1 cellular context compared by ENCODE assay signal in the genomic region with DNA sequence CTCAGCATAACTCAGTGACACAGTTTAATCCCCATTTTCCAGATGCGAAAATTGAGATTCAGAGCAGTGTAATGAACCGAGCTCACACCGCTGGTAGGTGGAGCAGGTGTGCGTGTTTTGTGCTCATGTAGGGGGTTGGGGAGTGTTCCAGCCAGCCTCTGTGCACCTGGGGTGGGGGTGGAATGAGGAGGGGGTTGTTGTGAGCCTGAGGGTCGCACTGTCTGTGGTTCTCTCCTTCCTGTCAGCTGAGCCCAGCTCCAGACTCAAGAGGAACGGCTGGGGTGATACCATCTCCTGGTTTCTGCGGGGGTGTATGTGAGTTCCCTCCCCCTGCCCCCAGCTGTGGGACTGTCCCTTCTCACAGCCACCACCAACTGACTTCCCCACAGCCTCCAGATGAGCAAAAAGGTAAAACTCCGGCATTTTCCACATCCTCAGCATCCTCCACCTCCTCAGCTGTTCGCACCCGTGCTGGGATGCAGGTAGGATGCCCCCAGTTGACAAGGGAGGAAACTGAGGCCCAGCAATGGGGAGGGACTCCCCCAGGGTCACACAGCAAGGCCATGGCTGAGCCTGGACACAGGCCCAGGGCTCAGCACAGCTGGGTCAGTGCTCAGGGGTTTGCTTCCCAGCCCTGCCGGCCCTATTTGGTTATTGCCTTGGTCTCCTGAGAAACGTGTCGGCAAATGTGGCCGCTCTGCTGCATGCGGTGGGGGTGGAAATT.
TF ChIP-seq lines count a peak whose summit lies in the region.

No MANE protein-coding gene starts in this region.

TF ChIP-seq in GM12878, 131 proteins besides CTCF, POLR2A, EP300 and RAD21 (continued from another document):
- TF ChIP-seq E2F8 (IDR thresholded peaks at IDR 0.05; ENCODE audit: low read depth, partially characterized antibody) (no peak), EGR1 (IDR thresholded peaks at IDR 0.05; ENCODE audit: borderline replicate concordance in 1 of 2, low read depth in 2 of 2, low read length in 2 of 2) (peak in 1 of 2 experiments; percentile 86; a peak in 2 of 3 replicates), DPF2 (IDR thresholded peaks at IDR 0.05) (peak; percentile 31; the same call in 1 of the 2 replicates), SREBF2 (IDR thresholded peaks at IDR 0.05; ENCODE audit: low read length) (no peak), NFIC (IDR thresholded peaks at IDR 0.05; ENCODE audit: low read depth, low read length) (no peak), SPI1 (IDR thresholded peaks at IDR 0.05; ENCODE audit: borderline replicate concordance, insufficient read depth, low read depth, low read length) (peak; percentile 72), CHD1 (IDR thresholded peaks at IDR 0.05; ENCODE audit: low read depth, low read length) (peak; percentile 96), KDM1A (IDR thresholded peaks at IDR 0.05; ENCODE audit: borderline replicate concordance) (no peak), NFYA (IDR thresholded peaks at IDR 0.05; ENCODE audit: borderline replicate concordance, low read depth, low read length) (no peak)
